1 cellular context compared by ENCODE assay signal in the genomic region with DNA sequence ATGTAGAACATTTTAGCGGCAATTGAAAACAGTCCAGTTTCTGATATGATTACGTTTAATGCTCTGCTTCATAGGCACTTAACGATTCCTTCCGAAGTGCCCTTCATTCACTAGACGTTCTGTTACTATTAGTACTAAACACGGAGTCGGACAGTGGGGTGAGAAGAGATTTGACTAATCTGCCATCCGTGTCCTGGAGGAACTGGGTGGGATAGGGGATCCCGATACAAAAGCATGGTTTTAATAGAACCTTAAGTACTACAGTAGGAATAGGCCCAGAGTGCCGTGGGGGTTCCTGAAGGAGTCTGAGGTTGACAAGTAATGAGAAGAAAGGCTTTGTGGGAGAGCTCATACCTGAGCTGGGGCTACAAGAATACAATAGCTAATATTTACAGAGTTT.
TF ChIP-seq lines count a peak whose summit lies in the region.

No MANE protein-coding gene starts in this region.

TF ChIP-seq in GM23338, 12 proteins besides CTCF, POLR2A, EP300 and RAD21 (continued from another document):
- TF ChIP-seq, protein P1, sequence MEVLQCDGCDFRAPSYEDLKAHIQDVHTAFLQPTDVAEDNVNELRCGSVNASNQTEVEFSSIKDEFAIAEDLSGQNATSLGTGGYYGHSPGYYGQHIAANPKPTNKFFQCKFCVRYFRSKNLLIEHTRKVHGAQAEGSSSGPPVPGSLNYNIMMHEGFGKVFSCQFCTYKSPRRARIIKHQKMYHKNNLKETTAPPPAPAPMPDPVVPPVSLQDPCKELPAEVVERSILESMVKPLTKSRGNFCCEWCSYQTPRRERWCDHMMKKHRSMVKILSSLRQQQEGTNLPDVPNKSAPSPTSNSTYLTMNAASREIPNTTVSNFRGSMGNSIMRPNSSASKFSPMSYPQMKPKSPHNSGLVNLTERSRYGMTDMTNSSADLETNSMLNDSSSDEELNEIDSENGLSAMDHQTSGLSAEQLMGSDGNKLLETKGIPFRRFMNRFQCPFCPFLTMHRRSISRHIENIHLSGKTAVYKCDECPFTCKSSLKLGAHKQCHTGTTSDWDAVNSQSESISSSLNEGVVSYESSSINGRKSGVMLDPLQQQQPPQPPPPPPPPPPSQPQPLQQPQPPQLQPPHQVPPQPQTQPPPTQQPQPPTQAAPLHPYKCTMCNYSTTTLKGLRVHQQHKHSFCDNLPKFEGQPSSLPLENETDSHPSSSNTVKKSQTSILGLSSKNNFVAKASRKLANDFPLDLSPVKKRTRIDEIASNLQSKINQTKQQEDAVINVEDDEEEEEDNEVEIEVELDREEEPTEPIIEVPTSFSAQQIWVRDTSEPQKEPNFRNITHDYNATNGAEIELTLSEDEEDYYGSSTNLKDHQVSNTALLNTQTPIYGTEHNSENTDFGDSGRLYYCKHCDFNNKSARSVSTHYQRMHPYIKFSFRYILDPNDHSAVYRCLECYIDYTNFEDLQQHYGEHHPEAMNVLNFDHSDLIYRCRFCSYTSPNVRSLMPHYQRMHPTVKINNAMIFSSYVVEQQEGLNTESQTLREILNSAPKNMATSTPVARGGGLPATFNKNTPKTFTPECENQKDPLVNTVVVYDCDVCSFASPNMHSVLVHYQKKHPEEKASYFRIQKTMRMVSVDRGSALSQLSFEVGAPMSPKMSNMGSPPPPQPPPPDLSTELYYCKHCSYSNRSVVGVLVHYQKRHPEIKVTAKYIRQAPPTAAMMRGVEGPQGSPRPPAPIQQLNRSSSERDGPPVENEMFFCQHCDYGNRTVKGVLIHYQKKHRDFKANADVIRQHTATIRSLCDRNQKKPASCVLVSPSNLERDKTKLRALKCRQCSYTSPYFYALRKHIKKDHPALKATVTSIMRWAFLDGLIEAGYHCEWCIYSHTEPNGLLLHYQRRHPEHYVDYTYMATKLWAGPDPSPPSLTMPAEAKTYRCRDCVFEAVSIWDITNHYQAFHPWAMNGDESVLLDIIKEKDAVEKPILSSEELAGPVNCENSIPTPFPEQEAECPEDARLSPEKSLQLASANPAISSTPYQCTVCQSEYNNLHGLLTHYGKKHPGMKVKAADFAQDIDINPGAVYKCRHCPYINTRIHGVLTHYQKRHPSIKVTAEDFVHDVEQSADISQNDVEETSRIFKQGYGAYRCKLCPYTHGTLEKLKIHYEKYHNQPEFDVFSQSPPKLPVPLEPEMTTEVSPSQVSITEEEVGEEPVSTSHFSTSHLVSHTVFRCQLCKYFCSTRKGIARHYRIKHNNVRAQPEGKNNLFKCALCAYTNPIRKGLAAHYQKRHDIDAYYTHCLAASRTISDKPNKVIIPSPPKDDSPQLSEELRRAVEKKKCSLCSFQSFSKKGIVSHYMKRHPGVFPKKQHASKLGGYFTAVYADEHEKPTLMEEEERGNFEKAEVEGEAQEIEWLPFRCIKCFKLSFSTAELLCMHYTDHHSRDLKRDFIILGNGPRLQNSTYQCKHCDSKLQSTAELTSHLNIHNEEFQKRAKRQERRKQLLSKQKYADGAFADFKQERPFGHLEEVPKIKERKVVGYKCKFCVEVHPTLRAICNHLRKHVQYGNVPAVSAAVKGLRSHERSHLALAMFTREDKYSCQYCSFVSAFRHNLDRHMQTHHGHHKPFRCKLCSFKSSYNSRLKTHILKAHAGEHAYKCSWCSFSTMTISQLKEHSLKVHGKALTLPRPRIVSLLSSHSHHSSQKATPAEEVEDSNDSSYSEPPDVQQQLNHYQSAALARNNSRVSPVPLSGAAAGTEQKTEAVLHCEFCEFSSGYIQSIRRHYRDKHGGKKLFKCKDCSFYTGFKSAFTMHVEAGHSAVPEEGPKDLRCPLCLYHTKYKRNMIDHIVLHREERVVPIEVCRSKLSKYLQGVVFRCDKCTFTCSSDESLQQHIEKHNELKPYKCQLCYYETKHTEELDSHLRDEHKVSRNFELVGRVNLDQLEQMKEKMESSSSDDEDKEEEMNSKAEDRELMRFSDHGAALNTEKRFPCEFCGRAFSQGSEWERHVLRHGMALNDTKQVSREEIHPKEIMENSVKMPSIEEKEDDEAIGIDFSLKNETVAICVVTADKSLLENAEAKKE (CRISPR knock-in tag; IDR thresholded peaks at IDR 0.05), result no peak
- no peak for TF ChIP-seq EZH2phosphoT487 (IDR thresholded peaks at IDR 0.05; ENCODE audit: unreplicated experiment)
TF ChIP-seq in GM23338: peak in this region for 0.
